Comparison of ENCODE assay signal across 1 cellular context in the genomic region with DNA sequence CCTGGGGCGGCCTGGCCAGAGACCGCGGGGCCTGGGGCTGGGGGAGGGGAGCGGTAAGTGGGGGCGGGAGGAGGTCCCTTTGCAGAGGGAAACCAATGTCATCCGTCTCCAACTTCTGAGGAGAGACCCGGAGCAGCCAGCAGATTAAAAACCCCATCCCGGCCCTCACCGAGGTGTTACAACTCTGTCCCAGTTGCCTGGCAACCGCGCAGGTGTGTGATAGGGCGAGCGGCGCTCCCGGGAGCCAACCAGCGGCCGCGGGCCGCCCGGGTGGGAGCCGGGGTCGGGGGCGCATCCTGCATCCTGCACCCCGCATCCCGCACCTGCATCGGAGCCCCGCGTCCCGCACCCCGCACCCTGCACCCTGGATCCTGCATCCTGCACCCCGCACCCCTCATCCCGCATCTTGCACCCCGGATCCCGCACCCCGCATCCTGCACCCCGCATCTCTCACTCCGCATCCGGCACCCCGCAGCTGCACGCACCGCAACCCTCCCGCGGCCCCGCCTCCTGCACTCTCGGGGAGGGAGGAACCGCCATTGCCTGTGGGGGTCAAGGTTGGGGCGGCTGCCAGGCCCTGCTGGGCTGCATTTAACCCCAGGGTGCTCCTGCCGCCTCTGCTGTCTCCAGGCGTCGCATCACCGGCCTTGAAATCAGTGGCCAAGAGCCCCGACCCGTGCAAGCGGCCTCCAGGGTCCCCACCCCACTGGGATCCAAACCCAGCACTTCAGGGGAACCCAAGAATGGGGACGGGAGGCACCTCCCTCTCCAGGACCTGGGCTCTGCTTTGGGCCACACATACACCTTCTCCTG.
TF ChIP-seq lines count a peak whose summit lies in the region.

No MANE protein-coding gene starts in this region.

TF ChIP-seq in SK-N-SH treated with all-trans-retinoic acid at 6 μM for 48 hours, 23 proteins besides CTCF, POLR2A, EP300 and RAD21 (continued from another document):
- no peak for TF ChIP-seq PPARA (CRISPR knock-in tag; IDR thresholded peaks at IDR 0.05; ENCODE audit: borderline replicate concordance)
- TF ChIP-seq ZFP3 (CRISPR knock-in tag; IDR thresholded peaks at IDR 0.05): no peak
- TF ChIP-seq ISL1 (CRISPR knock-in tag; IDR thresholded peaks at IDR 0.05): no peak
- no peak for TF ChIP-seq TCF4 (CRISPR knock-in tag; IDR thresholded peaks at IDR 0.05; ENCODE audit: borderline replicate concordance)
- TF ChIP-seq CSDC2 (CRISPR knock-in tag; IDR thresholded peaks at IDR 0.05): no peak
- TF ChIP-seq, protein P1, sequence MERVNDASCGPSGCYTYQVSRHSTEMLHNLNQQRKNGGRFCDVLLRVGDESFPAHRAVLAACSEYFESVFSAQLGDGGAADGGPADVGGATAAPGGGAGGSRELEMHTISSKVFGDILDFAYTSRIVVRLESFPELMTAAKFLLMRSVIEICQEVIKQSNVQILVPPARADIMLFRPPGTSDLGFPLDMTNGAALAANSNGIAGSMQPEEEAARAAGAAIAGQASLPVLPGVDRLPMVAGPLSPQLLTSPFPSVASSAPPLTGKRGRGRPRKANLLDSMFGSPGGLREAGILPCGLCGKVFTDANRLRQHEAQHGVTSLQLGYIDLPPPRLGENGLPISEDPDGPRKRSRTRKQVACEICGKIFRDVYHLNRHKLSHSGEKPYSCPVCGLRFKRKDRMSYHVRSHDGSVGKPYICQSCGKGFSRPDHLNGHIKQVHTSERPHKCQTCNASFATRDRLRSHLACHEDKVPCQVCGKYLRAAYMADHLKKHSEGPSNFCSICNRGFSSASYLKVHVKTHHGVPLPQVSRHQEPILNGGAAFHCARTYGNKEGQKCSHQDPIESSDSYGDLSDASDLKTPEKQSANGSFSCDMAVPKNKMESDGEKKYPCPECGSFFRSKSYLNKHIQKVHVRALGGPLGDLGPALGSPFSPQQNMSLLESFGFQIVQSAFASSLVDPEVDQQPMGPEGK (CRISPR knock-in tag; IDR thresholded peaks at IDR 0.05; ENCODE audit: borderline replicate concordance): no peak
- TF ChIP-seq TOX (CRISPR knock-in tag; IDR thresholded peaks at IDR 0.05; ENCODE audit: borderline replicate concordance): no peak
- TF ChIP-seq, protein P2, sequence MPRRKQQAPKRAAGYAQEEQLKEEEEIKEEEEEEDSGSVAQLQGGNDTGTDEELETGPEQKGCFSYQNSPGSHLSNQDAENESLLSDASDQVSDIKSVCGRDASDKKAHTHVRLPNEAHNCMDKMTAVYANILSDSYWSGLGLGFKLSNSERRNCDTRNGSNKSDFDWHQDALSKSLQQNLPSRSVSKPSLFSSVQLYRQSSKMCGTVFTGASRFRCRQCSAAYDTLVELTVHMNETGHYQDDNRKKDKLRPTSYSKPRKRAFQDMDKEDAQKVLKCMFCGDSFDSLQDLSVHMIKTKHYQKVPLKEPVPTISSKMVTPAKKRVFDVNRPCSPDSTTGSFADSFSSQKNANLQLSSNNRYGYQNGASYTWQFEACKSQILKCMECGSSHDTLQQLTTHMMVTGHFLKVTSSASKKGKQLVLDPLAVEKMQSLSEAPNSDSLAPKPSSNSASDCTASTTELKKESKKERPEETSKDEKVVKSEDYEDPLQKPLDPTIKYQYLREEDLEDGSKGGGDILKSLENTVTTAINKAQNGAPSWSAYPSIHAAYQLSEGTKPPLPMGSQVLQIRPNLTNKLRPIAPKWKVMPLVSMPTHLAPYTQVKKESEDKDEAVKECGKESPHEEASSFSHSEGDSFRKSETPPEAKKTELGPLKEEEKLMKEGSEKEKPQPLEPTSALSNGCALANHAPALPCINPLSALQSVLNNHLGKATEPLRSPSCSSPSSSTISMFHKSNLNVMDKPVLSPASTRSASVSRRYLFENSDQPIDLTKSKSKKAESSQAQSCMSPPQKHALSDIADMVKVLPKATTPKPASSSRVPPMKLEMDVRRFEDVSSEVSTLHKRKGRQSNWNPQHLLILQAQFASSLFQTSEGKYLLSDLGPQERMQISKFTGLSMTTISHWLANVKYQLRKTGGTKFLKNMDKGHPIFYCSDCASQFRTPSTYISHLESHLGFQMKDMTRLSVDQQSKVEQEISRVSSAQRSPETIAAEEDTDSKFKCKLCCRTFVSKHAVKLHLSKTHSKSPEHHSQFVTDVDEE (CRISPR knock-in tag; IDR thresholded peaks at IDR 0.05): no peak
- TF ChIP-seq RARB (CRISPR knock-in tag; IDR thresholded peaks at IDR 0.05): no peak
- no peak for TF ChIP-seq ZNF70 (CRISPR knock-in tag; IDR thresholded peaks at IDR 0.05)
- TF ChIP-seq SNAI2 (CRISPR knock-in tag; IDR thresholded peaks at IDR 0.05): no peak
- no peak for TF ChIP-seq ARNTL (CRISPR knock-in tag; IDR thresholded peaks at IDR 0.05; ENCODE audit: borderline replicate concordance, low read depth)
